Comparison of ENCODE assay signal across 17 cellular contexts in genomic region chr18:55853268-55853667, GRCh38.
"Had no signal": no experiment of that assay in that cellular context is flagged by ENCODE, and none has a peak within 500 bp of the region (broad histone marks: within the 10 kb centered on the region; RNA-seq: fewer than 3 reads in every experiment).

No MANE protein-coding gene starts in this region.

- H3K27ac ChIP-seq: coronary artery, gastrocnemius medialis, heart right ventricle, ovary, right atrium auricular region, sigmoid colon, skin epidermis, stomach, thoracic aorta had no signal

- H3K4me1 ChIP-seq: gastrocnemius medialis, right atrium auricular region, stomach had no signal

- DNase-seq: effector CD4-positive, alpha-beta T cell; gastrocnemius medialis; heart right ventricle; hypothalamus; islet precursor cell; mammary epithelial cell; natural killer cell; ovary; sigmoid colon; stimulated activated naive CD4-positive, alpha-beta T cell; stomach; substantia nigra had no signal

- ATAC-seq: gastrocnemius medialis, heart right ventricle, left lobe of liver, natural killer cell had no signal

- H3K27me3 ChIP-seq: heart right ventricle, ovary, right atrium auricular region, sigmoid colon, stomach had no signal
